In the genomic region with DNA sequence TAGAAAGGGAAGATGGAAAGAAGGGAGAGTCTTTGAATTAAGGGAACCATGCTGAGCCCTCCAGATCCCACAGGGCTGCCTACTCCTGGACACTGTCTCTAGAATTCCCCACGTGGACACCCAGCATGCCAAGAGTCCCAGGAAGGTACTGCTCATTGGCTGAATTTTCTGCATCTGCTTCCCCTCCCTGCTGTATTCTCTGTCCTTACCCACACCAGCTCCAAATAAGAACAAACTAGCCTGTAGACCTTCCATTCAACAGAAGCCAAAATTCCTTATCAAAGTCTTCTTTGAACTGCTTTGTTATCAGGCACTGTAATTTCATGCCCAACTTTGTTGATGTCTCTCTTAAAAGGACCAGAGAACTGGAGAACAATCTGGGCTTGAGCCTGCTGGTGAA, we compare ENCODE assay signal across 1 cellular context.
TF ChIP-seq lines count a peak whose summit lies in the region.

No MANE protein-coding gene starts in this region.

TF ChIP-seq in H1, 55 proteins besides CTCF, POLR2A, EP300 and RAD21 (continued from another document):
- TF ChIP-seq, protein P1, sequence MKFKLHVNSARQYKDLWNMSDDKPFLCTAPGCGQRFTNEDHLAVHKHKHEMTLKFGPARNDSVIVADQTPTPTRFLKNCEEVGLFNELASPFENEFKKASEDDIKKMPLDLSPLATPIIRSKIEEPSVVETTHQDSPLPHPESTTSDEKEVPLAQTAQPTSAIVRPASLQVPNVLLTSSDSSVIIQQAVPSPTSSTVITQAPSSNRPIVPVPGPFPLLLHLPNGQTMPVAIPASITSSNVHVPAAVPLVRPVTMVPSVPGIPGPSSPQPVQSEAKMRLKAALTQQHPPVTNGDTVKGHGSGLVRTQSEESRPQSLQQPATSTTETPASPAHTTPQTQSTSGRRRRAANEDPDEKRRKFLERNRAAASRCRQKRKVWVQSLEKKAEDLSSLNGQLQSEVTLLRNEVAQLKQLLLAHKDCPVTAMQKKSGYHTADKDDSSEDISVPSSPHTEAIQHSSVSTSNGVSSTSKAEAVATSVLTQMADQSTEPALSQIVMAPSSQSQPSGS (IDR thresholded peaks at IDR 0.05; ENCODE audit: low read length): no peak
- no peak for TF ChIP-seq ZNF274 (IDR thresholded peaks at IDR 0.05; ENCODE audit: borderline replicate concordance, extremely low read depth, low read length)
- TF ChIP-seq KDM4A (IDR thresholded peaks at IDR 0.05; ENCODE audit: low read depth, low read length, severe bottlenecking): no peak
- TF ChIP-seq RBBP5 (IDR thresholded peaks at IDR 0.05; ENCODE audit: borderline replicate concordance, low read depth, low read length): no peak
- no peak for TF ChIP-seq NANOG (IDR thresholded peaks at IDR 0.05; ENCODE audit: insufficient read depth, low read depth, low read length, poor library complexity, severe bottlenecking)
- TF ChIP-seq, protein P2, sequence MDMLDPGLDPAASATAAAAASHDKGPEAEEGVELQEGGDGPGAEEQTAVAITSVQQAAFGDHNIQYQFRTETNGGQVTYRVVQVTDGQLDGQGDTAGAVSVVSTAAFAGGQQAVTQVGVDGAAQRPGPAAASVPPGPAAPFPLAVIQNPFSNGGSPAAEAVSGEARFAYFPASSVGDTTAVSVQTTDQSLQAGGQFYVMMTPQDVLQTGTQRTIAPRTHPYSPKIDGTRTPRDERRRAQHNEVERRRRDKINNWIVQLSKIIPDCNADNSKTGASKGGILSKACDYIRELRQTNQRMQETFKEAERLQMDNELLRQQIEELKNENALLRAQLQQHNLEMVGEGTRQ (IDR thresholded peaks at IDR 0.05; ENCODE audit: low read length): no peak
- no peak for TF ChIP-seq TAF7 (optimal IDR thresholded peaks at IDR 0.05; ENCODE audit: borderline replicate concordance, low read depth, low read length)
- TF ChIP-seq, protein P3, sequence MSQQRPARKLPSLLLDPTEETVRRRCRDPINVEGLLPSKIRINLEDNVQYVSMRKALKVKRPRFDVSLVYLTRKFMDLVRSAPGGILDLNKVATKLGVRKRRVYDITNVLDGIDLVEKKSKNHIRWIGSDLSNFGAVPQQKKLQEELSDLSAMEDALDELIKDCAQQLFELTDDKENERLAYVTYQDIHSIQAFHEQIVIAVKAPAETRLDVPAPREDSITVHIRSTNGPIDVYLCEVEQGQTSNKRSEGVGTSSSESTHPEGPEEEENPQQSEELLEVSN (IDR thresholded peaks at IDR 0.05): no peak
- TF ChIP-seq, protein P4, sequence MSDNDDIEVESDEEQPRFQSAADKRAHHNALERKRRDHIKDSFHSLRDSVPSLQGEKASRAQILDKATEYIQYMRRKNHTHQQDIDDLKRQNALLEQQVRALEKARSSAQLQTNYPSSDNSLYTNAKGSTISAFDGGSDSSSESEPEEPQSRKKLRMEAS (IDR thresholded peaks at IDR 0.05): no peak
- no peak for TF ChIP-seq TCF12 (IDR thresholded peaks at IDR 0.05; ENCODE audit: low read depth, low read length)
- TF ChIP-seq EZH2 (IDR thresholded peaks at IDR 0.05; ENCODE audit: low read depth, low read length, severe bottlenecking): no peak
- TF ChIP-seq GABPA (IDR thresholded peaks at IDR 0.05; ENCODE audit: borderline replicate concordance, insufficient read depth, low read length): no peak
- TF ChIP-seq KDM1A (IDR thresholded peaks at IDR 0.05; ENCODE audit: borderline replicate concordance, low read length): no peak
- TF ChIP-seq CHD2 (IDR thresholded peaks at IDR 0.05; ENCODE audit: low read length): no peak
